Comparison of ENCODE assay signal across 1 cellular context in the genomic region with DNA sequence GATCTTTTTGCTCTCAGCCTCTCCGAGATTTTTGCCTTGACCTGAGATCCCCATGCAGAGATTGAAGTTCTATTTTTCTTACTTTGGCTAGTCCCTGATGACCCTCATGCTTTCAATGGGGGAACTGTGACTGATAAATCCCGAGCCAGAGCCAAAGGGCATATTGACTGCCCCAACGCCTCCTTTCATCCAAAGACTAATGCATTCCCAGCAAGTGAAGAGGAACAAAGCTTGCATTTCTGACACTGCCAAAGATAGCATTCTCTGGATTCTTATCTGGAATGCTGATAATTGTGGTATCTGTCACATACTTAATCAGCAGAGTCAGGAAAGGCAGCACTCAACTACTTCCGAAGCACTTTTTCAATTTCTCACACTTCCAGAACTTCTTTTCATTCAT.
TF ChIP-seq lines count a peak whose summit lies in the region.

No MANE protein-coding gene starts in this region.

TF ChIP-seq in HepG2, 621 proteins besides CTCF, POLR2A, EP300 and RAD21 (continued from another document and continues in another):
- TF ChIP-seq SOX5 (CRISPR knock-in tag; IDR thresholded peaks at IDR 0.05; ENCODE audit: borderline replicate concordance) (peak; percentile 60; the same call in 1 of the 2 replicates), HOXA5 (CRISPR knock-in tag; IDR thresholded peaks at IDR 0.05) (no peak), NR2C2 (CRISPR knock-in tag; IDR thresholded peaks at IDR 0.05; ENCODE audit: borderline replicate concordance) (no peak), ETV5 (CRISPR knock-in tag; IDR thresholded peaks at IDR 0.05; ENCODE audit: borderline replicate concordance) (no peak; the same call in 1 of the 2 replicates), HNRNPK (IDR thresholded peaks at IDR 0.05; ENCODE audit: low read depth, low read length, poor library complexity, severe bottlenecking) (no peak), NFYB (CRISPR knock-in tag; IDR thresholded peaks at IDR 0.05) (no peak), HCFC1 (IDR thresholded peaks at IDR 0.05; ENCODE audit: low read depth, low read length) (no peak), ZFYVE20 (CRISPR knock-in tag; IDR thresholded peaks at IDR 0.05; ENCODE audit: borderline replicate concordance, low read depth) (no peak), ZNF329 (CRISPR knock-in tag; IDR thresholded peaks at IDR 0.05; ENCODE audit: low read depth) (no peak), PITX1 (CRISPR knock-in tag; IDR thresholded peaks at IDR 0.05) (peak; percentile 52; the same call in 1 of the 2 replicates), KMT2B (CRISPR knock-in tag; IDR thresholded peaks at IDR 0.05) (no peak), ZNF225 (CRISPR knock-in tag; IDR thresholded peaks at IDR 0.05) (no peak), ZNF674 (CRISPR knock-in tag; IDR thresholded peaks at IDR 0.05; ENCODE audit: low read depth) (no peak), ZNF382 (CRISPR knock-in tag; IDR thresholded peaks at IDR 0.05; ENCODE audit: borderline replicate concordance) (no peak), POLR2G (IDR thresholded peaks at IDR 0.05; ENCODE audit: low read depth, low read length) (no peak), YEATS2 (CRISPR knock-in tag; IDR thresholded peaks at IDR 0.05; ENCODE audit: borderline replicate concordance) (no peak), FOXA1 (IDR thresholded peaks at IDR 0.05) (no peak), FOXA1 (CRISPR knock-in tag; IDR thresholded peaks at IDR 0.05) (0 out of 2 replicates have a peak, but pooled peaks have one; percentile 36), ZNF557 (CRISPR knock-in tag; IDR thresholded peaks at IDR 0.05) (no peak), ZFP36 (IDR thresholded peaks at IDR 0.05; ENCODE audit: borderline replicate concordance, low read depth, low read length, partially characterized antibody) (no peak), ARHGAP35 (CRISPR knock-in tag; IDR thresholded peaks at IDR 0.05; ENCODE audit: borderline replicate concordance) (no peak), ZBTB20 (CRISPR knock-in tag; IDR thresholded peaks at IDR 0.05; ENCODE audit: borderline replicate concordance, low read depth) (no peak), ZNF614 (CRISPR knock-in tag; IDR thresholded peaks at IDR 0.05; ENCODE audit: borderline replicate concordance) (no peak), ATAD3A (CRISPR knock-in tag; IDR thresholded peaks at IDR 0.05) (no peak), SYNCRIP (IDR thresholded peaks at IDR 0.05; ENCODE audit: insufficient read depth, low read depth, low read length) (no peak), ZNF768 (CRISPR knock-in tag; IDR thresholded peaks at IDR 0.05) (no peak), ZNF44 (CRISPR knock-in tag; IDR thresholded peaks at IDR 0.05) (no peak), ESRRA (CRISPR knock-in tag; IDR thresholded peaks at IDR 0.05; ENCODE audit: low read depth) (no peak), DNMT1 (CRISPR knock-in tag; IDR thresholded peaks at IDR 0.05) (no peak), ZBTB3 (CRISPR knock-in tag; IDR thresholded peaks at IDR 0.05; ENCODE audit: borderline replicate concordance, low read depth) (no peak), PPARG (CRISPR knock-in tag; conservative IDR thresholded peaks at IDR 0.05) (no peak), MAFF (IDR thresholded peaks at IDR 0.05; ENCODE audit: low read depth, low read length) (no peak), ZSCAN31 (CRISPR knock-in tag; IDR thresholded peaks at IDR 0.05; ENCODE audit: low read depth) (no peak), HNF4G (IDR thresholded peaks at IDR 0.05; ENCODE audit: borderline replicate concordance, low read depth, low read length) (peak; percentile 49; the same call in 1 of the 2 replicates), HNF4G (CRISPR knock-in tag; IDR thresholded peaks at IDR 0.05; ENCODE audit: borderline replicate concordance, low read depth) (no peak)
- TF ChIP-seq, protein P1, sequence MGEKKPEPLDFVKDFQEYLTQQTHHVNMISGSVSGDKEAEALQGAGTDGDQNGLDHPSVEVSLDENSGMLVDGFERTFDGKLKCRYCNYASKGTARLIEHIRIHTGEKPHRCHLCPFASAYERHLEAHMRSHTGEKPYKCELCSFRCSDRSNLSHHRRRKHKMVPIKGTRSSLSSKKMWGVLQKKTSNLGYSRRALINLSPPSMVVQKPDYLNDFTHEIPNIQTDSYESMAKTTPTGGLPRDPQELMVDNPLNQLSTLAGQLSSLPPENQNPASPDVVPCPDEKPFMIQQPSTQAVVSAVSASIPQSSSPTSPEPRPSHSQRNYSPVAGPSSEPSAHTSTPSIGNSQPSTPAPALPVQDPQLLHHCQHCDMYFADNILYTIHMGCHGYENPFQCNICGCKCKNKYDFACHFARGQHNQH (CRISPR knock-in tag; IDR thresholded peaks at IDR 0.05) = no peak
- TF ChIP-seq, protein P2, sequence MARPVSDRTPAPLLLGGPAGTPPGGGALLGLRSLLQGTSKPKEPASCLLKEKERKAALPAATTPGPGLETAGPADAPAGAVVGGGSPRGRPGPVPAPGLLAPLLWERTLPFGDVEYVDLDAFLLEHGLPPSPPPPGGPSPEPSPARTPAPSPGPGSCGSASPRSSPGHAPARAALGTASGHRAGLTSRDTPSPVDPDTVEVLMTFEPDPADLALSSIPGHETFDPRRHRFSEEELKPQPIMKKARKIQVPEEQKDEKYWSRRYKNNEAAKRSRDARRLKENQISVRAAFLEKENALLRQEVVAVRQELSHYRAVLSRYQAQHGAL (CRISPR knock-in tag; IDR thresholded peaks at IDR 0.05; ENCODE audit: not compliant biosample characterization) = no peak
- TF ChIP-seq, protein P3, sequence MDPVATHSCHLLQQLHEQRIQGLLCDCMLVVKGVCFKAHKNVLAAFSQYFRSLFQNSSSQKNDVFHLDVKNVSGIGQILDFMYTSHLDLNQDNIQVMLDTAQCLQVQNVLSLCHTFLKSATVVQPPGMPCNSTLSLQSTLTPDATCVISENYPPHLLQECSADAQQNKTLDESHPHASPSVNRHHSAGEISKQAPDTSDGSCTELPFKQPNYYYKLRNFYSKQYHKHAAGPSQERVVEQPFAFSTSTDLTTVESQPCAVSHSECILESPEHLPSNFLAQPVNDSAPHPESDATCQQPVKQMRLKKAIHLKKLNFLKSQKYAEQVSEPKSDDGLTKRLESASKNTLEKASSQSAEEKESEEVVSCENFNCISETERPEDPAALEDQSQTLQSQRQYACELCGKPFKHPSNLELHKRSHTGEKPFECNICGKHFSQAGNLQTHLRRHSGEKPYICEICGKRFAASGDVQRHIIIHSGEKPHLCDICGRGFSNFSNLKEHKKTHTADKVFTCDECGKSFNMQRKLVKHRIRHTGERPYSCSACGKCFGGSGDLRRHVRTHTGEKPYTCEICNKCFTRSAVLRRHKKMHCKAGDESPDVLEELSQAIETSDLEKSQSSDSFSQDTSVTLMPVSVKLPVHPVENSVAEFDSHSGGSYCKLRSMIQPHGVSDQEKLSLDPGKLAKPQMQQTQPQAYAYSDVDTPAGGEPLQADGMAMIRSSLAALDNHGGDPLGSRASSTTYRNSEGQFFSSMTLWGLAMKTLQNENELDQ (CRISPR knock-in tag; IDR thresholded peaks at IDR 0.05; ENCODE audit: borderline replicate concordance) = no peak
- TF ChIP-seq, protein P4, sequence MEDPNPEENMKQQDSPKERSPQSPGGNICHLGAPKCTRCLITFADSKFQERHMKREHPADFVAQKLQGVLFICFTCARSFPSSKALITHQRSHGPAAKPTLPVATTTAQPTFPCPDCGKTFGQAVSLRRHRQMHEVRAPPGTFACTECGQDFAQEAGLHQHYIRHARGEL (CRISPR knock-in tag; IDR thresholded peaks at IDR 0.05) = no peak
- TF ChIP-seq, protein P5, sequence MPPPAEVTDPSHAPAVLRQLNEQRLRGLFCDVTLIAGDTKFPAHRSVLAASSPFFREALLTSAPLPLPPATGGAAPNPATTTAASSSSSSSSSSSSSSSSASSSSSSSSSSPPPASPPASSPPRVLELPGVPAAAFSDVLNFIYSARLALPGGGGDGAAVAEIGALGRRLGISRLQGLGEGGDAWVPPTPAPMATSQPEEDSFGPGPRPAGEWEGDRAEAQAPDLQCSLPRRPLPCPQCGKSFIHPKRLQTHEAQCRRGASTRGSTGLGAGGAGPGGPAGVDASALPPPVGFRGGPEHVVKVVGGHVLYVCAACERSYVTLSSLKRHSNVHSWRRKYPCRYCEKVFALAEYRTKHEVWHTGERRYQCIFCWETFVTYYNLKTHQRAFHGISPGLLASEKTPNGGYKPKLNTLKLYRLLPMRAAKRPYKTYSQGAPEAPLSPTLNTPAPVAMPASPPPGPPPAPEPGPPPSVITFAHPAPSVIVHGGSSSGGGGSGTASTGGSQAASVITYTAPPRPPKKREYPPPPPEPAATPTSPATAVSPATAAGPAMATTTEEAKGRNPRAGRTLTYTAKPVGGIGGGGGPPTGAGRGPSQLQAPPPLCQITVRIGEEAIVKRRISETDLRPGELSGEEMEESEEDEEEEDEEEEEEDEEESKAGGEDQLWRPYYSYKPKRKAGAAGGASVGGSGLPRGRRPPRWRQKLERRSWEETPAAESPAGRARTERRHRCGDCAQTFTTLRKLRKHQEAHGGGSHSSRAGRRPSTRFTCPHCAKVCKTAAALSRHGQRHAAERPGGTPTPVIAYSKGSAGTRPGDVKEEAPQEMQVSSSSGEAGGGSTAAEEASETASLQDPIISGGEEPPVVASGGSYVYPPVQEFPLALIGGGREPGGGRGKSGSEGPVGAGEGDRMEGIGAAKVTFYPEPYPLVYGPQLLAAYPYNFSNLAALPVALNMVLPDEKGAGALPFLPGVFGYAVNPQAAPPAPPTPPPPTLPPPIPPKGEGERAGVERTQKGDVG (CRISPR knock-in tag; IDR thresholded peaks at IDR 0.05; ENCODE audit: borderline replicate concordance) = no peak
- TF ChIP-seq, protein P6, sequence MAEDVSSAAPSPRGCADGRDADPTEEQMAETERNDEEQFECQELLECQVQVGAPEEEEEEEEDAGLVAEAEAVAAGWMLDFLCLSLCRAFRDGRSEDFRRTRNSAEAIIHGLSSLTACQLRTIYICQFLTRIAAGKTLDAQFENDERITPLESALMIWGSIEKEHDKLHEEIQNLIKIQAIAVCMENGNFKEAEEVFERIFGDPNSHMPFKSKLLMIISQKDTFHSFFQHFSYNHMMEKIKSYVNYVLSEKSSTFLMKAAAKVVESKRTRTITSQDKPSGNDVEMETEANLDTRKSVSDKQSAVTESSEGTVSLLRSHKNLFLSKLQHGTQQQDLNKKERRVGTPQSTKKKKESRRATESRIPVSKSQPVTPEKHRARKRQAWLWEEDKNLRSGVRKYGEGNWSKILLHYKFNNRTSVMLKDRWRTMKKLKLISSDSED (CRISPR knock-in tag; IDR thresholded peaks at IDR 0.05) = no peak
- TF ChIP-seq, protein P7, sequence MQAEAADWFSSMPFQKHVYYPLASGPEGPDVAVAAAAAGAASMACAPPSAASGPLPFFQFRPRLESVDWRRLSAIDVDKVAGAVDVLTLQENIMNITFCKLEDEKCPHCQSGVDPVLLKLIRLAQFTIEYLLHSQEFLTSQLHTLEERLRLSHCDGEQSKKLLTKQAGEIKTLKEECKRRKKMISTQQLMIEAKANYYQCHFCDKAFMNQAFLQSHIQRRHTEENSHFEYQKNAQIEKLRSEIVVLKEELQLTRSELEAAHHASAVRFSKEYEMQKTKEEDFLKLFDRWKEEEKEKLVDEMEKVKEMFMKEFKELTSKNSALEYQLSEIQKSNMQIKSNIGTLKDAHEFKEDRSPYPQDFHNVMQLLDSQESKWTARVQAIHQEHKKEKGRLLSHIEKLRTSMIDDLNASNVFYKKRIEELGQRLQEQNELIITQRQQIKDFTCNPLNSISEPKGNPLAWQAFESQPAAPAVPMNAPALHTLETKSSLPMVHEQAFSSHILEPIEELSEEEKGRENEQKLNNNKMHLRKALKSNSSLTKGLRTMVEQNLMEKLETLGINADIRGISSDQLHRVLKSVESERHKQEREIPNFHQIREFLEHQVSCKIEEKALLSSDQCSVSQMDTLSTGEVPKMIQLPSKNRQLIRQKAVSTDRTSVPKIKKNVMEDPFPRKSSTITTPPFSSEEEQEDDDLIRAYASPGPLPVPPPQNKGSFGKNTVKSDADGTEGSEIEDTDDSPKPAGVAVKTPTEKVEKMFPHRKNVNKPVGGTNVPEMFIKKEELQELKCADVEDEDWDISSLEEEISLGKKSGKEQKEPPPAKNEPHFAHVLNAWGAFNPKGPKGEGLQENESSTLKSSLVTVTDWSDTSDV (CRISPR knock-in tag; IDR thresholded peaks at IDR 0.05) = no peak
- TF ChIP-seq, protein P8, sequence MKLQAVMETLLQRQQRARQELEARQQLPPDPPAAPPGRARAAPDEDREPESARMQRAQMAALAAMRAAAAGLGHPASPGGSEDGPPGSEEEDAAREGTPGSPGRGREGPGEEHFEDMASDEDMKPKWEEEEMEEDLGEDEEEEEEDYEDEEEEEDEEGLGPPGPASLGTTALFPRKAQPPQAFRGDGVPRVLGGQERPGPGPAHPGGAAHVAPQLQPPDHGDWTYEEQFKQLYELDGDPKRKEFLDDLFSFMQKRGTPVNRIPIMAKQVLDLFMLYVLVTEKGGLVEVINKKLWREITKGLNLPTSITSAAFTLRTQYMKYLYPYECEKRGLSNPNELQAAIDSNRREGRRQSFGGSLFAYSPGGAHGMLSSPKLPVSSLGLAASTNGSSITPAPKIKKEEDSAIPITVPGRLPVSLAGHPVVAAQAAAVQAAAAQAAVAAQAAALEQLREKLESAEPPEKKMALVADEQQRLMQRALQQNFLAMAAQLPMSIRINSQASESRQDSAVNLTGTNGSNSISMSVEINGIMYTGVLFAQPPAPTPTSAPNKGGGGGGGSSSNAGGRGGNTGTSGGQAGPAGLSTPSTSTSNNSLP (IDR thresholded peaks at IDR 0.05; ENCODE audit: low read depth, low read length) = peak; percentile 75
- TF ChIP-seq, protein P9, sequence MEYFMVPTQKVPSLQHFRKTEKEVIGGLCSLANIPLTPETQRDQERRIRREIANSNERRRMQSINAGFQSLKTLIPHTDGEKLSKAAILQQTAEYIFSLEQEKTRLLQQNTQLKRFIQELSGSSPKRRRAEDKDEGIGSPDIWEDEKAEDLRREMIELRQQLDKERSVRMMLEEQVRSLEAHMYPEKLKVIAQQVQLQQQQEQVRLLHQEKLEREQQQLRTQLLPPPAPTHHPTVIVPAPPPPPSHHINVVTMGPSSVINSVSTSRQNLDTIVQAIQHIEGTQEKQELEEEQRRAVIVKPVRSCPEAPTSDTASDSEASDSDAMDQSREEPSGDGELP (IDR thresholded peaks at IDR 0.05; ENCODE audit: borderline replicate concordance, low read depth) = no peak
- TF ChIP-seq, protein P10, sequence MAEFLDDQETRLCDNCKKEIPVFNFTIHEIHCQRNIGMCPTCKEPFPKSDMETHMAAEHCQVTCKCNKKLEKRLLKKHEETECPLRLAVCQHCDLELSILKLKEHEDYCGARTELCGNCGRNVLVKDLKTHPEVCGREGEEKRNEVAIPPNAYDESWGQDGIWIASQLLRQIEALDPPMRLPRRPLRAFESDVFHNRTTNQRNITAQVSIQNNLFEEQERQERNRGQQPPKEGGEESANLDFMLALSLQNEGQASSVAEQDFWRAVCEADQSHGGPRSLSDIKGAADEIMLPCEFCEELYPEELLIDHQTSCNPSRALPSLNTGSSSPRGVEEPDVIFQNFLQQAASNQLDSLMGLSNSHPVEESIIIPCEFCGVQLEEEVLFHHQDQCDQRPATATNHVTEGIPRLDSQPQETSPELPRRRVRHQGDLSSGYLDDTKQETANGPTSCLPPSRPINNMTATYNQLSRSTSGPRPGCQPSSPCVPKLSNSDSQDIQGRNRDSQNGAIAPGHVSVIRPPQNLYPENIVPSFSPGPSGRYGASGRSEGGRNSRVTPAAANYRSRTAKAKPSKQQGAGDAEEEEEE (CRISPR knock-in tag; IDR thresholded peaks at IDR 0.05; ENCODE audit: borderline replicate concordance) = no peak
